In the genomic region with DNA sequence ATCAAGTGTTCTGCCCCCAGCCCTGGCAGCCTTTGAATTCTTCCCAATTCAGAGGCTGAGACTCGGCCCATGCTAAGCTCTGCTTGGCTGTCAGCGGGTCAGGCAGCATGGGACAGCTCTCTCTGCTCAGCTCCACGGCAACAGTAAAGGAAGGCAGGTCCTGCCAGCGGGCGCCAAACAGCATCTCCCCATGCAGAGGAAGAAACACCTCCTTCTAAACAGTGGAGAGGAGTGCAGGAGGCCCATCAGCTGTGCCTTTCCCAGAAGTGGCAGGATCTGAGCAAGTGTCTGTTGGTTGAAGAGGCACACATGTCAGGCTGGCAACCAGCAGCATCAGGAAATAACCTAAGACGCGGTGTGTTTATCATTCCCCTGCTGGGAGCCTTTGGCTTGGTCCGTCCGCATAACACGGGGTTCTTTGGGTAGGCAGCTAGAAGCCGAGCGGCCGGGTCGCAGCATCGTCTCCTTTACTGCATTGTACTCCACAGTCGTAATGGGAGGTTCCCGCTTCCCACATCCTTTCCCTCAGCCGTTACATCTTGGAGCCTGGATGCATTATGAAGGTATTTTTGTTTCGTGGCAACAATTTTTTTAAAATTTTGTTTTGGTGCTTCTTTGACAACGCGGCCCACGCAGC, we compare ENCODE assay signal across 8 cellular contexts. TPM values are rescaled to one million over a fixed set of nuclear protein-coding genes. Genes with fewer than 3 reads are reported as not detected.
A peak's percentile ranks its signal among the peaks of the same experiment; 100 is the strongest.
DNase-seq lines count a peak whose midpoint lies in the region; ATAC-seq and TF ChIP-seq lines count a peak whose summit lies in the region.

No MANE protein-coding gene starts in this region.

- H3K9me3 Mint-ChIP-seq in activated naive CD4-positive, alpha-beta T cell treated with anti-CD3 and anti-CD28 coated beads, Interleukin-2, amount 50 U/mL, for 72 hours = no peaks in the 10 kb centered on the region
- H3K9me3 Mint-ChIP-seq in type B pancreatic cell = no peaks in the 10 kb centered on the region

- H3K9ac ChIP-seq in mammary epithelial cell (ENCODE audit: insufficient read depth, low read length) = no peak overlapping the region

- no TSS peak for BruUV-seq in mammary epithelial cell (replicated peaks; lab: Mats Ljungman, UMichigan)

- H3K4me3 Mint-ChIP-seq in type B pancreatic cell = no peak overlapping the region

- in situ Hi-C loops in mammary epithelial cell (cut with MboI; ENCODE audit: low sequenced_read_pairs in 2 of 2) = no loop called here

- H3K27me3 Mint-ChIP-seq in type B pancreatic cell = no peaks in the 10 kb centered on the region

- no peak for TF ChIP-seq CTCF in breast epithelium (IDR thresholded peaks at IDR 0.05)
- no peak for TF ChIP-seq CTCF in mammary epithelial cell (conservative IDR thresholded peaks at IDR 0.05 in 1 of 2, IDR thresholded peaks at IDR 0.05 in 1 of 2; ENCODE audit: extremely low read depth in 1 of 2, insufficient read depth in 1 of 2, low read depth in 1 of 2, low read length in 2 of 2)
- no peak for TF ChIP-seq CTCF in type B pancreatic cell (conservative IDR thresholded peaks at IDR 0.05)
- no peak for TF ChIP-seq CTCF in GM20000 (IDR thresholded peaks at IDR 0.05; ENCODE audit: extremely low read depth, missing control alignments)

- intact Hi-C loops in breast epithelium (cut with DNase I; ENCODE audit: low total_unique reads) = no loop called here
- intact Hi-C loops in mammary epithelial cell (cut with micrococcal nuclease) = no loop called here

- CTCF ChIA-PET in mammary epithelial cell (lab: Charles Lee; ENCODE audit: low non-redundant PET) = no interaction called here

- H3K4me1 Mint-ChIP-seq in type B pancreatic cell (ENCODE audit: unreplicated experiment) = peaks cover 40% of the 10 kb centered on the region

- TF ChIP-seq POLR2A in breast epithelium (IDR thresholded peaks at IDR 0.05) = no peak

- H3K9me3 ChIP-seq in breast epithelium (no peaks in the 10 kb centered on the region), mammary epithelial cell (replicated peaks; ENCODE audit: insufficient read depth, low read length) (no peaks in the 10 kb centered on the region)

- no peak overlapping the region for H3K4me2 ChIP-seq in mammary epithelial cell (ENCODE audit: insufficient read depth, low read depth, low read length)

- 95% methylated on average over 22 of the region's 22 CpGs for WGBS in mammary epithelial cell (ENCODE audit: low coverage, missing lambda C conversion rate)

- peaks cover 0 to 6% of the 10 kb centered on the region in 2 donors for H3K4me1 ChIP-seq in breast epithelium
- H3K4me1 ChIP-seq in mammary epithelial cell (ENCODE audit: insufficient read depth, low read length) = peaks cover 14% of the 10 kb centered on the region

- H3K36me3 Mint-ChIP-seq in activated naive CD4-positive, alpha-beta T cell treated with anti-CD3 and anti-CD28 coated beads, Interleukin-2, amount 50 U/mL, for 72 hours = peaks cover 12 to 19% of the 10 kb centered on the region in 2 donors
- peaks cover 29% of the 10 kb centered on the region for H3K36me3 Mint-ChIP-seq in type B pancreatic cell

- no peaks in the 10 kb centered on the region for H3K79me2 ChIP-seq in mammary epithelial cell (ENCODE audit: insufficient read depth, low read length)

- H4K20me1 ChIP-seq in mammary epithelial cell (ENCODE audit: insufficient read depth, low read length) = no peaks in the 10 kb centered on the region

- ATAC-seq in activated naive CD4-positive, alpha-beta T cell treated with anti-CD3 and anti-CD28 coated beads, Interleukin-2, amount 50 U/mL, for 72 hours = no peak

- dilution Hi-C loops in mammary epithelial cell (cut with HindIII; ENCODE audit: low sequenced_read_pairs) = loop anchor here (5.0 kb wide), 1 partner anchor 38 kb away; no protein-coding TSS in a partner anchor

- no peak for DNase-seq in breast epithelium (ENCODE audit: low spot score in 2 of 2)
- no peak for DNase-seq in mammary epithelial cell
- peak in 1 of 2 donors; percentile 16 for DNase-seq in activated naive CD4-positive, alpha-beta T cell treated with anti-CD3 and anti-CD28 coated beads, Interleukin-2, amount 50 U/mL, for 72 hours (ENCODE audit: low spot score in 2 of 2)
- DNase-seq in midbrain (lab: John Stamatoyannopoulos, UW) = peak; percentile 33
- no peak for DNase-seq in type B pancreatic cell (ENCODE audit: extremely low spot score, unreplicated experiment)
- DNase-seq in GM20000 (ENCODE audit: low spot score) = no peak
- no peak for DNase-seq in NCI-H146 (lab: John Stamatoyannopoulos, UW)
- DNase-seq in NCI-H2196 treated with DMSO at 0.1 percent for 48 hours (lab: John Stamatoyannopoulos, UW; ENCODE audit: unreplicated experiment) = no peak

- H3K4me3 ChIP-seq in breast epithelium = no peak overlapping the region
- H3K4me3 ChIP-seq in mammary epithelial cell (replicated peaks in 1 of 3; ENCODE audit: insufficient read depth in 1 of 3, low read depth in 2 of 3, low read length in 3 of 3) = no peak overlapping the region

- H3K36me3 ChIP-seq in breast epithelium (no peaks in the 10 kb centered on the region), mammary epithelial cell (ENCODE audit: insufficient read depth, low read length) (no peaks in the 10 kb centered on the region)

- H3K27ac Mint-ChIP-seq in activated naive CD4-positive, alpha-beta T cell treated with anti-CD3 and anti-CD28 coated beads, Interleukin-2, amount 50 U/mL, for 72 hours = peak overlapping the region; percentile 99 to 100
- H3K27ac Mint-ChIP-seq in type B pancreatic cell = peak overlapping the region; percentile 59

- H2AFZ ChIP-seq in mammary epithelial cell (ENCODE audit: low read depth, low read length) = no peak overlapping the region

- H3K27ac ChIP-seq in breast epithelium (peak overlapping the region; percentile 36 to 61), mammary epithelial cell (ENCODE audit: insufficient read depth, low read depth, low read length) (no peak overlapping the region)

- H3K27me3 ChIP-seq in breast epithelium (no peaks in the 10 kb centered on the region), mammary epithelial cell (ENCODE audit: insufficient read depth, low read length) (no peaks in the 10 kb centered on the region)

RNA-seq across cellular contexts. Expression of a gene that starts 42.7 kb away (rescaled TPM):
- total RNA-seq in breast epithelium = 1 to 10 TPM; 3.2 to 3.9 (median 3.4) TPM
- total RNA-seq in mammary epithelial cell = 10 to 100 TPM; 76.5 to 85.4 TPM
- polyA plus RNA-seq in mammary epithelial cell = 59.8 TPM
- polyA minus RNA-seq in mammary epithelial cell = 53.3 TPM
- total RNA-seq in activated naive CD4-positive, alpha-beta T cell treated with anti-CD3 and anti-CD28 coated beads, Interleukin-2, amount 50 U/mL, for 72 hours = 10 to 100 TPM; 13.5 to 14.0 TPM
- total RNA-seq in type B pancreatic cell (ENCODE audit: low replicate concordance) = 22.2 and 32.8 TPM in 2 replicates
